ENCODE assay signal across 22 cellular contexts in genomic region chrX:56498756-56499155, GRCh38.
"Had no signal": no experiment of that assay in that cellular context is flagged by ENCODE, and none has a peak within 500 bp of the region (broad histone marks: within the 10 kb centered on the region; RNA-seq: fewer than 3 reads in every experiment).

No MANE protein-coding gene starts in this region.

- H3K9ac ChIP-seq: neural progenitor cell, parathyroid adenoma had no signal

- H3K27ac ChIP-seq: dorsolateral prefrontal cortex, esophagus squamous epithelium, neural progenitor cell, parathyroid adenoma, sigmoid colon, stomach, testis, tibial artery, upper lobe of left lung had no signal

- DNase-seq: dorsolateral prefrontal cortex; effector CD4-positive, alpha-beta T cell; esophagus squamous epithelium; hypothalamus; immature natural killer cell; islet precursor cell; mesenchymal stem cell; midbrain; naive thymus-derived CD4-positive, alpha-beta T cell; right cardiac atrium; sigmoid colon; stimulated activated CD4-positive, alpha-beta T cell treated with anti-CD3 and anti-CD28 coated beads, Interleukin-2, amount 100 ng/mL, for 24 hours; stimulated activated CD4-positive, alpha-beta T cell treated with anti-CD3 and anti-CD28 coated beads, Interleukin-4, amount 100 ng/mL, for 24 hours; stimulated activated naive CD4-positive, alpha-beta T cell treated with Interleukin-2 at 50 U/mL for 16 hours; stomach; testis; tibial artery; upper lobe of left lung had no signal

- H3K4me3 ChIP-seq: dorsolateral prefrontal cortex, esophagus squamous epithelium, lung, neural progenitor cell, sigmoid colon, stomach, testis, tibial artery, upper lobe of left lung had no signal

- ATAC-seq: naive thymus-derived CD4-positive, alpha-beta T cell; right cardiac atrium; stimulated activated effector memory CD8-positive, alpha-beta T cell treated with anti-CD3 and anti-CD28 coated beads, Interleukin-12 subunit alpha, Interleukin-12 subunit beta, amount 100 ng/mL, for 72 hours had no signal

- H3K27me3 ChIP-seq: esophagus squamous epithelium, neural progenitor cell, sigmoid colon, testis, tibial artery, upper lobe of left lung had no signal

- H3K36me3 ChIP-seq: esophagus squamous epithelium, sigmoid colon, stomach, tibial artery, upper lobe of left lung had no signal

- H3K9me3 ChIP-seq: sigmoid colon, testis, upper lobe of left lung had no signal

- H2AFZ ChIP-seq: neural progenitor cell, parathyroid adenoma had no signal

- H3K4me1 ChIP-seq: neural progenitor cell, parathyroid adenoma, sigmoid colon, stomach, testis, tibial artery, upper lobe of left lung had no signal

- H3K4me2 ChIP-seq: neural progenitor cell had no signal

- H3K79me2 ChIP-seq: parathyroid adenoma had no signal
